8 cellular contexts compared by ENCODE assay signal in the genomic region with DNA sequence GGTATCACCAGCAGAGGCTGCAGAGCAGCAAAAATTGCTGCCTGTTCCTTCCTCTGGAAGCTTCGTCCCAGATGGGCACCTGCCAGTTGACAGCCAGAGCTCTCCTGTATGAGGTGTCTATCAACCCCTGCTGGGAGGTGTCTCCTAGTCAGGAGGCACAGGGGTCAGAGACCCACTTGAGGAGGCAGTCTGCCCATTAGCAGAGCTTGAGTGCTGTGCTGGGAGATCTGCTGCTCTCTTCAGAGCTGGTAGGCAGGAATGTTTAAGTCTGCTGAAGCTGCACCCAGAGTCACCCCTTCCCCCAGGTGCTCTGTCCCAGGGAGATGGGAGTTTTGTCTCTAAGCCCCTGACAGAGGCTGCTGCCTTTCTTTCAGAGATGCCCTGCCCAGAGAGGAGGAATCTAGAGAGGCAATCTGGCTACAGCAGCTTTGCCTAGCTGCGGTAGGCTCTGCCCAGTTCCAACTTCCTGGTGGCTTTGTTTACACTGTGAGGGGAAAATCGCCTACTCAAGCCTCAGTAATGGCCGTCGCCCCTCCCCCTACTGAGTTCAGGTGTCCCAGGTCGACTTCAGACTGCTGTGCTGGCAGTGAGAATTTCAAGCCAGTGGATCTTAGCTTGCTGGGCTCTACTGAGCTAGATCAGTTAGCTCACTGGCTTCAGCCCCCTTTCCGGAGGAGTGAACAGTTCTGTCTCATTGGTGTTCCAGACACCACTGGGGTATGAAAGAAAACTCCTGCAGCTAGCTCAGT.
DNase-seq lines count a peak whose midpoint lies in the region; ATAC-seq, FAIRE-seq and TF ChIP-seq lines count a peak whose summit lies in the region.
"Not testable (repeated sequence)": the region's sequence is repeated elsewhere in the genome, so short reads cannot be mapped to it uniquely, and the experiment has no call there.

No MANE protein-coding gene starts in this region.

- H3K36me3 ChIP-seq in GM23338 (ENCODE audit: insufficient read depth); MM.1S (replicated peaks; ENCODE audit: insufficient read depth, low read length); astrocyte (ENCODE audit: insufficient read depth, low read length); hepatocyte (replicated peaks; ENCODE audit: insufficient read depth, low read depth): not testable (repeated sequence)

- H2AFZ ChIP-seq in GM23338 (peak overlapping the region; percentile 74), MM.1S (ENCODE audit: low read length) (0 out of 2 replicates have a peak overlapping the region, but pooled peaks have one; percentile 27)
- H2AFZ ChIP-seq in astrocyte (ENCODE audit: low read depth, low read length); hepatocyte: not testable (repeated sequence)

- H3K4me1 Mint-ChIP-seq in GM23338; astrocyte (ENCODE audit: low read depth, unreplicated experiment); neural crest cell: not testable (repeated sequence)

- H3K4me2 ChIP-seq in GM23338; MM.1S (ENCODE audit: low read depth, low read length); astrocyte (ENCODE audit: low read length); hepatocyte: not testable (repeated sequence)

- H4K20me1 ChIP-seq in GM23338 (replicated peaks; ENCODE audit: insufficient read depth); MM.1S (ENCODE audit: insufficient read depth, low read length); astrocyte (ENCODE audit: insufficient read depth, low read length); hepatocyte (ENCODE audit: insufficient read depth, poor library complexity, severe bottlenecking): not testable (repeated sequence)

- H3K36me3 Mint-ChIP-seq in GM23338 (ENCODE audit: low read depth); astrocyte (ENCODE audit: low read depth, unreplicated experiment); neural crest cell (ENCODE audit: low read depth): not testable (repeated sequence)

- not testable (repeated sequence) for H3K27ac Mint-ChIP-seq in GM23338; astrocyte (ENCODE audit: unreplicated experiment)
- H3K27ac Mint-ChIP-seq in neural crest cell (ENCODE audit: unreplicated experiment), result peak overlapping the region; percentile 32

- H3K4me1 ChIP-seq in GM23338 (ENCODE audit: insufficient read depth); MM.1S (ENCODE audit: low read length); astrocyte (ENCODE audit: insufficient read depth, low read length); hepatocyte (ENCODE audit: insufficient read depth): not testable (repeated sequence)

- H3K4me3 ChIP-seq in GM23338; MM.1S (ENCODE audit: low read length); astrocyte (ENCODE audit: insufficient read depth, low read depth, low read length); hepatocyte: not testable (repeated sequence)

- H3F3A ChIP-seq in GM23338 (replicated peaks; ENCODE audit: low read depth); MM.1S (ENCODE audit: insufficient read depth, low read length): not testable (repeated sequence)

- FAIRE-seq in astrocyte (lab: Jason Lieb, UNC), result not testable (repeated sequence)

- H3K9me3 ChIP-seq in MM.1S (replicated peaks; ENCODE audit: insufficient read depth, low read length); astrocyte (ENCODE audit: insufficient read depth, low read depth, low read length); hepatocyte (ENCODE audit: low read depth): not testable (repeated sequence)

- not testable (repeated sequence) for H3K79me2 ChIP-seq in GM23338 (replicated peaks; ENCODE audit: insufficient read depth); MM.1S (ENCODE audit: low read length); astrocyte (ENCODE audit: insufficient read depth, low read length); hepatocyte

- DNase-seq in DMS153 (lab: John Stamatoyannopoulos, UW) (peak; percentile 54), GM23338 (ENCODE audit: low spot score) (peak; percentile 43), MM.1S (peak; percentile 45), NCI-H510A treated with DMSO at 0.1 percent for 48 hours (lab: John Stamatoyannopoulos, UW) (peak; percentile 9), RPMI8226 (peak; percentile 27), hepatocyte (ENCODE audit: low spot score) (peak; percentile 6)
- not testable (repeated sequence) for DNase-seq in astrocyte (ENCODE audit: low read depth); neural crest cell (ENCODE audit: low read depth, low spot score)

- H3K27ac ChIP-seq in GM23338 (ENCODE audit: low read depth); MM.1S (ENCODE audit: low read length); astrocyte (ENCODE audit: low read depth, low read length); hepatocyte: not testable (repeated sequence)

- not testable (repeated sequence) for H3K27me3 Mint-ChIP-seq in GM23338 (ENCODE audit: insufficient read depth, low read depth, poor library complexity); astrocyte (ENCODE audit: low read depth, unreplicated experiment); neural crest cell (ENCODE audit: low read depth)

- ATAC-seq in GM23338, result peak; percentile 27; the same call in 1 of the 3 replicates

- H3K9ac ChIP-seq in MM.1S (ENCODE audit: low read length); astrocyte (ENCODE audit: low read length): not testable (repeated sequence)

- H3K9me2 ChIP-seq in GM23338 (ENCODE audit: insufficient read depth); MM.1S (replicated peaks; ENCODE audit: insufficient read depth, low read length); hepatocyte (replicated peaks; ENCODE audit: insufficient read depth): not testable (repeated sequence)

- TF ChIP-seq CTCF in GM23338 (conservative IDR thresholded peaks at IDR 0.05; ENCODE audit: low read depth in 2 of 2); MM.1S (IDR thresholded peaks at IDR 0.05; ENCODE audit: low read length); astrocyte (IDR thresholded peaks at IDR 0.05; ENCODE audit: insufficient read depth, low read depth, low read length); hepatocyte (IDR thresholded peaks at IDR 0.05; ENCODE audit: poor library complexity); neural crest cell (conservative IDR thresholded peaks at IDR 0.05): not testable (repeated sequence)

- H3K4me3 Mint-ChIP-seq in GM23338, neural crest cell: not testable (repeated sequence)
- H3K4me3 Mint-ChIP-seq in astrocyte (ENCODE audit: unreplicated experiment), result peak overlapping the region; percentile 22

- WGBS in hepatocyte (ENCODE audit: low lambda C conversion rate, missing lambda C conversion rate), result 63% methylated on average over 7 of the region's 7 CpGs

- not testable (repeated sequence) for H3K27me3 ChIP-seq in GM23338 (ENCODE audit: insufficient read depth); MM.1S (replicated peaks; ENCODE audit: insufficient read depth, low read length); astrocyte (ENCODE audit: insufficient read depth, low read length); hepatocyte

- H3K9me3 Mint-ChIP-seq in GM23338; astrocyte (ENCODE audit: unreplicated experiment); neural crest cell: not testable (repeated sequence)
